8 cellular contexts compared by ENCODE assay signal in the genomic region with DNA sequence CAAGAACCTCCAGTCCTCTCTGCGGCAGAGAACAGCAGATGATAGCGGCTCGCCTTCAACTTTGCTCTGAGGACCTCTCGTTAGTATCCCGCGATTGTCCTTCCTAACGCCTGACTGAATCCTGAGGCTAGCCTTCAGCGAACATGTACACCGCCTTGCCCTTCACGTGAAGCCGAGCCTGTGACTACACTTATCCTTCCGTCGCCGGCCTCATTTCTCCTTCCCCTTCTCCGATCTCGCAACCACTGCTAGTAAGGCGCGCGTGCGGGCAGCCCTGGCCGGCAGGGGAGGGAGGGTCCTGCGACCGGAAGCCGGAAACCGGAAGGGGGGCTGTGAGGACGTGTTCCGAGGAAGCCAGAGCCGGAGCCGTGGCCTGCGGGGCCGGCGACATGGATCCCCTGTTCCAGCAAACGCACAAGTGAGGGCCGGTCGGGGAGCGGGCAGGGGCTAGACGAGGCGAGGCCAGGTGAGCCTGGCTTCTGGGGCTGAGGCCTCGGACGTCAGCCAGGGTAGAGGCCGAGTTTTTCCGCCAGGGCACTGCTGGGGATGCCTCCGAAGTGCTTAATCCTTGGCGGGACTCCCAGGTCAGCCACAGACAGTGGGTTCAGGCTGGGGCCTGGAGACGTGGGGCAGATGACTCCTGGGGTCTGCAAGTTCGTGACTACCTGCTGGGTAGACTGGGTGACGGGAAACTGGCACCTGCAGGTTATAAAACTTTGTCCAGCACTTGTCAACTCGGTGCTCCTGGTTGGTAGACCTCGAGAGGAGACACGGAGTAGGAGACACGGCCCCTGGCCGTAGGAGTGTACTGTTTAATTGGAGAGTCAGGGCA. TPM values are rescaled to one million over a fixed set of nuclear protein-coding genes. Genes with fewer than 3 reads are reported as not detected.
DNase-seq lines count a peak whose midpoint lies in the region; ATAC-seq, FAIRE-seq and TF ChIP-seq lines count a peak whose summit lies in the region.

A gene (plus strand): TSS at position 357 of the 832 bp plus-strand sequence. CDS start 33 bp downstream, at position 390.

- H4K20me1 ChIP-seq in KMS-11 (ENCODE audit: insufficient read depth): no peaks in the 10 kb centered on the region; the same call in 1 of the 2 replicates

- WGBS in esophagus squamous epithelium, 2 donors: 0% methylated on average over 24 to 33 of the region's 52 CpGs

- H3K27ac Mint-ChIP-seq in activated T-cell treated with anti-CD3 and anti-CD28 coated beads, Interleukin-2, amount 50 U/mL, for 72 hours: peak within 1 kb of the TSS; percentile 99
- peak within 1 kb of the TSS; percentile 98 to 100 (median 100) for H3K27ac Mint-ChIP-seq in naive B cell
- H3K27ac Mint-ChIP-seq in stimulated activated effector memory CD8-positive, alpha-beta T cell treated with anti-CD3 and anti-CD28 coated beads, Interleukin-12 subunit alpha, Interleukin-12 subunit beta, amount 100 ng/mL, for 72 hours: peak within 1 kb of the TSS; percentile 100

- H3K27me3 ChIP-seq in KMS-11 (ENCODE audit: insufficient read depth, low read depth) (no peaks in the 10 kb centered on the region), esophagus squamous epithelium (no peaks in the 10 kb centered on the region)

- H3K4me1 Mint-ChIP-seq in activated T-cell treated with anti-CD3 and anti-CD28 coated beads, Interleukin-2, amount 50 U/mL, for 72 hours (ENCODE audit: low read depth): peaks cover 44% of the 10 kb centered on the region
- H3K4me1 Mint-ChIP-seq in naive B cell: peaks cover 44 to 54% (median 45%) of the 10 kb centered on the region in 3 donors
- peaks cover 41% of the 10 kb centered on the region for H3K4me1 Mint-ChIP-seq in stimulated activated effector memory CD8-positive, alpha-beta T cell treated with anti-CD3 and anti-CD28 coated beads, Interleukin-12 subunit alpha, Interleukin-12 subunit beta, amount 100 ng/mL, for 72 hours

- DNase-seq in DMS79 (lab: John Stamatoyannopoulos, UW) (peak; percentile 95), RCC 7860 (ENCODE audit: low spot score) (peak; percentile 76), esophagus squamous epithelium (lab: John Stamatoyannopoulos, UW) (peak; percentile 36), naive B cell (peak; percentile 94)
- DNase-seq in activated T-cell treated with anti-CD3 and anti-CD28 coated beads, Interleukin-2, amount 50 U/mL, for 72 hours: peak; percentile 94 to 95
- peak; percentile 89 to 97 for DNase-seq in stimulated activated effector memory CD8-positive, alpha-beta T cell treated with anti-CD3 and anti-CD28 coated beads, Interleukin-12 subunit alpha, Interleukin-12 subunit beta, amount 100 ng/mL, for 72 hours (ENCODE audit: low spot score in 2 of 2)

- H3K27me3 Mint-ChIP-seq in activated T-cell treated with anti-CD3 and anti-CD28 coated beads, Interleukin-2, amount 50 U/mL, for 72 hours (ENCODE audit: low read depth): no peaks in the 10 kb centered on the region
- H3K27me3 Mint-ChIP-seq in naive B cell: peaks cover 0 to 5% (median 0%) of the 10 kb centered on the region in 3 donors

- H3K4me3 ChIP-seq in KMS-11 (IDR thresholded peaks at IDR 0.05; ENCODE audit: insufficient read depth, low read depth, low read length) (no peak within 1 kb of the TSS), esophagus squamous epithelium (peak within 1 kb of the TSS; percentile 82 to 96 (median 86))

- peak within 1 kb of the TSS; percentile 79 for H2AFZ ChIP-seq in KMS-11 (ENCODE audit: low read depth)

- peaks cover 0 to 5% of the 10 kb centered on the region in 2 donors for H3K36me3 Mint-ChIP-seq in activated T-cell treated with anti-CD3 and anti-CD28 coated beads, Interleukin-2, amount 50 U/mL, for 72 hours (ENCODE audit: insufficient read depth in 2 of 2)
- H3K36me3 Mint-ChIP-seq in naive B cell: no peaks in the 10 kb centered on the region
- peaks cover 7% of the 10 kb centered on the region for H3K36me3 Mint-ChIP-seq in stimulated activated effector memory CD8-positive, alpha-beta T cell treated with anti-CD3 and anti-CD28 coated beads, Interleukin-12 subunit alpha, Interleukin-12 subunit beta, amount 100 ng/mL, for 72 hours

- intact Hi-C loops in esophagus squamous epithelium (cut with DNase I): no loop called here

- H3K27ac ChIP-seq in KMS-11: peak within 1 kb of the TSS; percentile 84
- peak within 1 kb of the TSS; percentile 91 to 97 (median 94) for H3K27ac ChIP-seq in esophagus squamous epithelium

- peak within 1 kb of the TSS; percentile 77 for H3K9ac ChIP-seq in KMS-11

- peak within 1 kb of the TSS; percentile 81 for H3K4me2 ChIP-seq in KMS-11

- no peaks in the 10 kb centered on the region for H3K36me3 ChIP-seq in KMS-11 (ENCODE audit: insufficient read depth)
- no peaks in the 10 kb centered on the region for H3K36me3 ChIP-seq in esophagus squamous epithelium

- H3K4me1 ChIP-seq in KMS-11 (ENCODE audit: low read depth, poor library complexity, severe bottlenecking) (peaks cover 46% of the 10 kb centered on the region), esophagus squamous epithelium (peaks cover 8 to 41% (median 18%) of the 10 kb centered on the region in 3 donors)

- FAIRE-seq in RCC 7860 (lab: Jason Lieb, UNC): no peak

- H3K9me3 Mint-ChIP-seq in activated T-cell treated with anti-CD3 and anti-CD28 coated beads, Interleukin-2, amount 50 U/mL, for 72 hours: no peaks in the 10 kb centered on the region
- no peaks in the 10 kb centered on the region for H3K9me3 Mint-ChIP-seq in naive B cell
- no peaks in the 10 kb centered on the region for H3K9me3 Mint-ChIP-seq in stimulated activated effector memory CD8-positive, alpha-beta T cell treated with anti-CD3 and anti-CD28 coated beads, Interleukin-12 subunit alpha, Interleukin-12 subunit beta, amount 100 ng/mL, for 72 hours

- peaks cover 48% of the 10 kb centered on the region for H3K79me2 ChIP-seq in KMS-11 (ENCODE audit: insufficient read depth, low read depth)

- TF ChIP-seq POLR2A in esophagus squamous epithelium (IDR thresholded peaks at IDR 0.05): peak in 3 of 4 donors; percentile 8 to 77 (median 77)

- peak within 1 kb of the TSS; percentile 87 to 90 for H3K4me3 Mint-ChIP-seq in activated T-cell treated with anti-CD3 and anti-CD28 coated beads, Interleukin-2, amount 50 U/mL, for 72 hours
- H3K4me3 Mint-ChIP-seq in naive B cell: peak within 1 kb of the TSS; percentile 84 to 99 (median 95)
- H3K4me3 Mint-ChIP-seq in stimulated activated effector memory CD8-positive, alpha-beta T cell treated with anti-CD3 and anti-CD28 coated beads, Interleukin-12 subunit alpha, Interleukin-12 subunit beta, amount 100 ng/mL, for 72 hours: peak within 1 kb of the TSS; percentile 91

- H3K9me3 ChIP-seq in esophagus squamous epithelium: no peaks in the 10 kb centered on the region

- ATAC-seq in GM21737 (IDR thresholded peaks at IDR 0.05; ENCODE audit: unreplicated experiment) (peak; percentile 90), naive B cell (ENCODE audit: low read depth in 2 of 2) (peak; percentile 92 to 94)
- peak; percentile 97 for ATAC-seq in activated T-cell treated with anti-CD3 and anti-CD28 coated beads, Interleukin-2, amount 50 U/mL, for 72 hours (replicated peaks in 1 of 2)
- peak; percentile 98 for ATAC-seq in stimulated activated effector memory CD8-positive, alpha-beta T cell treated with anti-CD3 and anti-CD28 coated beads, Interleukin-12 subunit alpha, Interleukin-12 subunit beta, amount 100 ng/mL, for 72 hours

- TF ChIP-seq CTCF in KMS-11 (conservative IDR thresholded peaks at IDR 0.05; ENCODE audit: low read depth, low read length) (no peak), esophagus squamous epithelium (IDR thresholded peaks at IDR 0.05) (peak in 1 of 6 experiments; percentile 10)

RNA-seq across cellular contexts. Expression of the gene that starts here (rescaled TPM):
- 10 to 100 TPM; 41.3 to 45.9 TPM for total RNA-seq in activated T-cell treated with anti-CD3 and anti-CD28 coated beads, Interleukin-2, amount 50 U/mL, for 72 hours
- total RNA-seq in esophagus squamous epithelium: 10 to 100 TPM; 20.3 to 37.8 (median 24.7) TPM
- polyA plus RNA-seq in naive B cell (ENCODE audit: low read depth in 6 of 6): 10 to 100 TPM; 47.7 to 82.4 (median 58.1) TPM

Comparison
In these comparisons a context has a peak if more than half of its experiments do, and no peak if none do; other contexts are left out.
1. DNase-seq: peak in every context shown above with its lines; median percentile 95 in DMS79; 94 in activated T-cell treated with anti-CD3 and anti-CD28 coated beads, Interleukin-2, amount 50 U/mL, for 72 hours; 94 in naive B cell; 93 in stimulated activated effector memory CD8-positive, alpha-beta T cell treated with anti-CD3 and anti-CD28 coated beads, Interleukin-12 subunit alpha, Interleukin-12 subunit beta, amount 100 ng/mL, for 72 hours; 76 in RCC 7860; 36 in esophagus squamous epithelium.